In genomic region chr3:25536668-25537331, GRCh38 we compare ENCODE assay signal across 33 cellular contexts.
DNase-seq lines count a peak whose midpoint lies in the region; ATAC-seq and TF ChIP-seq lines count a peak whose summit lies in the region.
"Had no signal": no experiment of that assay in that cellular context is flagged by ENCODE, and none has a peak within 500 bp of the region (broad histone marks: within the 10 kb centered on the region; RNA-seq: fewer than 3 reads in every experiment).

No MANE protein-coding gene starts in this region.

- H3K4me1 ChIP-seq in heart right ventricle, result peaks cover 0 to 40% (median 28%) of the 10 kb centered on the region in 9 donors
- H3K4me1 ChIP-seq in effector memory CD4-positive, alpha-beta T cell (ENCODE audit: control insufficient read depth, insufficient read depth, low read length, poor library complexity, severe bottlenecking), result no peaks in the 10 kb centered on the region
- H3K4me1 ChIP-seq: BLaER1, body of pancreas, lower lobe of right lung, pancreas, upper lobe of left lung had no signal

- H3K9me3 Mint-ChIP-seq in neural crest cell, result peaks cover 4% of the 10 kb centered on the region
- H3K9me3 Mint-ChIP-seq: natural killer cell treated with Interleukin-12 subunit alpha and Interleukin-12 subunit beta and Interleukin-15 and Interleukin-18, amount 100 ng/mL, for 72 hours; stimulated activated effector memory CD8-positive, alpha-beta T cell treated with anti-CD3 and anti-CD28 coated beads, Interleukin-12 subunit alpha, Interleukin-12 subunit beta, amount 100 ng/mL, for 72 hours had no signal

- intact Hi-C loops in heart right ventricle (cut with DNase I), result no loop called here

- no peak for TF ChIP-seq CTCF in AG10803 (conservative IDR thresholded peaks at IDR 0.05; ENCODE audit: low read length)
- TF ChIP-seq CTCF in heart right ventricle (IDR thresholded peaks at IDR 0.05), result no peak
- TF ChIP-seq CTCF in neural crest cell (conservative IDR thresholded peaks at IDR 0.05), result no peak

- no peak overlapping the region for H3K4me3 ChIP-seq in AG10803 (ENCODE audit: low read length)
- H3K4me3 ChIP-seq in heart right ventricle, result no peak overlapping the region
- no peak overlapping the region for H3K4me3 ChIP-seq in effector memory CD4-positive, alpha-beta T cell (ENCODE audit: insufficient read depth, low read depth, low read length, poor library complexity, severe bottlenecking)
- H3K4me3 ChIP-seq: BLaER1, body of pancreas, lower lobe of right lung, MG63, mucosa of descending colon, pancreas, PC-9, upper lobe of left lung had no signal

- peaks cover 4% of the 10 kb centered on the region for H3K36me3 Mint-ChIP-seq in neural crest cell (ENCODE audit: low read depth)
- H3K36me3 Mint-ChIP-seq: stimulated activated effector memory CD8-positive, alpha-beta T cell treated with anti-CD3 and anti-CD28 coated beads, Interleukin-12 subunit alpha, Interleukin-12 subunit beta, amount 100 ng/mL, for 72 hours had no signal

- no peaks in the 10 kb centered on the region for H3K27me3 ChIP-seq in heart right ventricle
- no peaks in the 10 kb centered on the region for H3K27me3 ChIP-seq in effector memory CD4-positive, alpha-beta T cell (replicated peaks; ENCODE audit: control insufficient read depth, insufficient read depth, low read length, poor library complexity, severe bottlenecking)
- H3K27me3 ChIP-seq: BLaER1, body of pancreas, MG63, pancreas, upper lobe of left lung had no signal

- no peaks in the 10 kb centered on the region for H3K36me3 ChIP-seq in heart right ventricle
- no peaks in the 10 kb centered on the region for H3K36me3 ChIP-seq in effector memory CD4-positive, alpha-beta T cell (ENCODE audit: control insufficient read depth, insufficient read depth, low read length)
- H3K36me3 ChIP-seq: BLaER1, lower lobe of right lung, MG63, pancreas, upper lobe of left lung had no signal

- H3K27me3 Mint-ChIP-seq in neural crest cell (ENCODE audit: low read depth), result no peaks in the 10 kb centered on the region

- 72 to 75% methylated on average over 5 of the region's 5 CpGs for WGBS in heart right ventricle, 2 donors

- H3K4me1 Mint-ChIP-seq in neural crest cell, result peaks cover 11% of the 10 kb centered on the region
- H3K4me1 Mint-ChIP-seq: activated CD4-positive, alpha-beta T cell treated with anti-CD3 and anti-CD28 coated beads for 36 hours; activated naive CD8-positive, alpha-beta T cell treated with anti-CD3 and anti-CD28 coated beads, Interleukin-2, amount 50 U/mL, for 24 hours; stimulated activated effector memory CD8-positive, alpha-beta T cell treated with anti-CD3 and anti-CD28 coated beads, Interleukin-12 subunit alpha, Interleukin-12 subunit beta, amount 100 ng/mL, for 72 hours had no signal

- H3K4me3 Mint-ChIP-seq in neural crest cell, result no peak overlapping the region
- H3K4me3 Mint-ChIP-seq: activated CD4-positive, alpha-beta T cell treated with anti-CD3 and anti-CD28 coated beads for 36 hours; activated naive CD8-positive, alpha-beta T cell treated with anti-CD3 and anti-CD28 coated beads, Interleukin-2, amount 50 U/mL, for 24 hours; natural killer cell treated with Interleukin-12 subunit alpha and Interleukin-12 subunit beta and Interleukin-15 and Interleukin-18, amount 100 ng/mL, for 72 hours; stimulated activated effector memory CD8-positive, alpha-beta T cell treated with anti-CD3 and anti-CD28 coated beads, Interleukin-12 subunit alpha, Interleukin-12 subunit beta, amount 100 ng/mL, for 72 hours had no signal

- peaks cover 0 to 13% (median 5%) of the 10 kb centered on the region in 11 donors for H3K9me3 ChIP-seq in heart right ventricle
- peaks cover 5% of the 10 kb centered on the region for H3K9me3 ChIP-seq in effector memory CD4-positive, alpha-beta T cell (ENCODE audit: control insufficient read depth, low read length)
- H3K9me3 ChIP-seq: body of pancreas, MG63, pancreas had no signal

- H3K27ac Mint-ChIP-seq in neural crest cell (ENCODE audit: unreplicated experiment), result peak overlapping the region; percentile 16
- H3K27ac Mint-ChIP-seq: activated CD4-positive, alpha-beta T cell treated with anti-CD3 and anti-CD28 coated beads for 36 hours; activated naive CD8-positive, alpha-beta T cell treated with anti-CD3 and anti-CD28 coated beads, Interleukin-2, amount 50 U/mL, for 24 hours; natural killer cell treated with Interleukin-12 subunit alpha and Interleukin-12 subunit beta and Interleukin-15 and Interleukin-18, amount 100 ng/mL, for 72 hours; stimulated activated effector memory CD8-positive, alpha-beta T cell treated with anti-CD3 and anti-CD28 coated beads, Interleukin-12 subunit alpha, Interleukin-12 subunit beta, amount 100 ng/mL, for 72 hours had no signal

- DNase-seq in AG10803 (ENCODE audit: low read depth) (peak; percentile 11), MV-4-11 (lab: John Stamatoyannopoulos, UW) (peak; percentile 23), heart right ventricle (no peak), neural crest cell (ENCODE audit: low read depth, low spot score) (no peak), kidney tubule cell (ENCODE audit: low spot score) (no peak), CD1c-positive myeloid dendritic cell (ENCODE audit: extremely low spot score) (no peak)
- DNase-seq in activated CD4-positive, CD25-positive, alpha-beta regulatory T cell (lab: John Stamatoyannopoulos, UW), result no peak
- DNase-seq in effector memory CD4-positive, alpha-beta T cell, result no peak
- DNase-seq: activated CD4-positive, alpha-beta T cell treated with anti-CD3 and anti-CD28 coated beads for 36 hours; activated CD8-positive, alpha-beta memory T cell treated with anti-CD3 and anti-CD28 coated beads for 24 hours; activated gamma-delta T cell; activated naive CD8-positive, alpha-beta T cell treated with anti-CD3 and anti-CD28 coated beads, Interleukin-2, amount 50 U/mL, for 24 hours; body of pancreas; COR-L47; DMS79 treated with DMSO at 0.1 percent for 48 hours; effector CD8-positive, alpha-beta T cell; hypothalamus; KG1; lower lobe of right lung; MG63; mucosa of descending colon; NCI-H1417; NCI-H2081 treated with DMSO at 0.1 percent for 48 hours; NCI-H510A treated with DMSO at 0.1 percent for 48 hours; NK-92 treated with Interleukin-12 subunit alpha and Interleukin-12 subunit beta, amount 100 ng/mL, for 24 hours; pancreas; PC-9; SHP77; stimulated activated CD4-positive, alpha-beta T cell treated with anti-CD3 and anti-CD28 coated beads, Interleukin-4, amount 100 ng/mL, for 24 hours; upper lobe of left lung had no signal

- H3K27ac ChIP-seq in heart right ventricle, result peak overlapping the region in 5 of 10 donors; percentile 18 to 56 (median 32)
- H3K27ac ChIP-seq in effector memory CD4-positive, alpha-beta T cell (ENCODE audit: insufficient read depth, low read length, poor library complexity, severe bottlenecking), result no peak overlapping the region
- H3K27ac ChIP-seq: BLaER1, body of pancreas, lower lobe of right lung, pancreas, PC-9 had no signal

- peak; percentile 15 to 75 (median 41) for ATAC-seq in heart right ventricle
- ATAC-seq: activated CD4-positive, alpha-beta T cell treated with anti-CD3 and anti-CD28 coated beads for 36 hours; activated naive CD8-positive, alpha-beta T cell treated with anti-CD3 and anti-CD28 coated beads, Interleukin-2, amount 50 U/mL, for 24 hours; body of pancreas; mucosa of descending colon; natural killer cell treated with Interleukin-12 subunit alpha and Interleukin-12 subunit beta and Interleukin-15 and Interleukin-18, amount 100 ng/mL, for 72 hours; stimulated activated effector memory CD8-positive, alpha-beta T cell treated with anti-CD3 and anti-CD28 coated beads, Interleukin-12 subunit alpha, Interleukin-12 subunit beta, amount 100 ng/mL, for 72 hours had no signal

Comparison
In these comparisons a context has a peak if more than half of its experiments do, and no peak if none do; other contexts are left out.
1. DNase-seq: peak in AG10803 (single experiment) and MV-4-11 (single experiment); none in heart right ventricle (0 of 2), neural crest cell (single experiment), activated CD4-positive, CD25-positive, alpha-beta regulatory T cell (0 of 4), kidney tubule cell (single experiment), effector memory CD4-positive, alpha-beta T cell (0 of 3) and CD1c-positive myeloid dendritic cell (single experiment).